In the genomic region with DNA sequence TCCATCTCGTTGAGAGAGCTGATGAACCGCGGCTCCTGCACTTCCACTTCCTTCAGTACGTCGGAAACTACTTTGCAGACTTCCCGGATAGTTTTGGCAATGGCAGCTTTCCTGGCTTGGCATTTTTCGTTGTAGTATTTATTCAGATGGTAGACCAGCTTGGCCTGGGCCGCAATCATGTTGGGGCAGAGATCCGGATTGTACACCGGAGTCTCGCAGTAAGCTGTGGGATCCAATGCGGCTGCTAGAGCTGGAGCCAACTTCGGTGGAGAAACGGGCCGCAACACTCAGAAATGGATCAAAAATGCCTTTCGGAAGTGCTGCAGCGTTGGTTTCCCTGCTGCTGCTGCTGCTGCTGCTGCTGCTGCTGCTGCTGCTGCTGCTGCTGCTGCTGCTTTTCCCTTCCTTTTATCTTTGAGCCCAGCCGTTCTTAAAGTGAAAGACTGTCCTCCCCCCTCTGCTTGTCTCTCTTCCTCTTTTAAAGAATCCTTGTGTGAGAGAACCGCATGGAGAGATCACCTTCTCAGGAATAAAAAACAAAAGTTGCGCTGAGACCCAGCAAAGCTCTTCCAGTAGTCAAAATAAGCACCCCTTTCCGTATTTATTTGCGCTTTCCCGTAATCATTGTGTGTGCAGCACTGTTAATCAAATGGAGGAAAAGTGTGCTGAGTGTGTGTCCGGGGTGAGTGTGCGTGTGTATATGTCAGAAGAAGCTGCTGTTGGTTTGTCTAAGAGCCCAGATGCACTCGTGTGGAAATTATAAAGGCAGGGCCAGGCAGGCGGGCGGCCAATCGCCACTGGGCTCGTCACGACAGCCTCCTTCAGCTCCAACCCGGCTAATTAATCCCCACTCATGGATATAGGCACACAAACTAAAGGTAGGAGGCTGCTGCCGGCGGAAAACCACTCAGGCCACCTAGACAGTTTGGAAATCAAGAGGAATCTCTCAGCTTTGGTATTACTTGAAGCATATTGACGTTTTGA, we compare ENCODE assay signal across 8 cellular contexts. TPM values are rescaled to one million over a fixed set of nuclear protein-coding genes. Genes with fewer than 3 reads are reported as not detected.
DNase-seq lines count a peak whose midpoint lies in the region; ATAC-seq and TF ChIP-seq lines count a peak whose summit lies in the region.

A gene (minus strand): TSS at position 730 of the 984 bp plus-strand sequence. CDS start 551 bp downstream, at position 179.

- DNase-seq in COR-L47 (lab: John Stamatoyannopoulos, UW) (peak; percentile 30), Kasumi-1 (lab: John Stamatoyannopoulos, UW) (peak; percentile 26 to 45), cardiac muscle cell (ENCODE audit: low read depth in 1 of 2, low spot score in 1 of 2) (peak; percentile 35 to 37), T1000 (lab: John Stamatoyannopoulos, UW) (no peak)
- DNase-seq in activated CD8-positive, alpha-beta T cell treated with anti-CD3 and anti-CD28 coated beads, Interleukin-2, amount 10 ng/mL, durations not matched to agents 7 days and 5 days = peak; percentile 33

- peak within 1 kb of the TSS; percentile 80 for H3K4me3 Mint-ChIP-seq in activated CD8-positive, alpha-beta T cell treated with anti-CD3 and anti-CD28 coated beads, Interleukin-2, amount 10 ng/mL, durations not matched to agents 7 days and 5 days

- H2AFZ ChIP-seq in parathyroid adenoma = no peak within 1 kb of the TSS

- no peaks in the 10 kb centered on the region for H3K36me3 ChIP-seq in cardiac muscle cell
- H3K36me3 ChIP-seq in parathyroid adenoma (ENCODE audit: control insufficient read depth, insufficient read depth, low read length) = no peaks in the 10 kb centered on the region

- H3K27ac ChIP-seq in cardiac muscle cell (no peak within 1 kb of the TSS), parathyroid adenoma (no peak within 1 kb of the TSS)

- peak within 1 kb of the TSS; percentile 57 for H3K27ac Mint-ChIP-seq in activated CD8-positive, alpha-beta T cell treated with anti-CD3 and anti-CD28 coated beads, Interleukin-2, amount 10 ng/mL, durations not matched to agents 7 days and 5 days

- peaks cover 12% of the 10 kb centered on the region for H3K36me3 Mint-ChIP-seq in activated CD8-positive, alpha-beta T cell treated with anti-CD3 and anti-CD28 coated beads, Interleukin-2, amount 10 ng/mL, durations not matched to agents 7 days and 5 days (ENCODE audit: low read depth)

- H3K27me3 Mint-ChIP-seq in activated CD8-positive, alpha-beta T cell treated with anti-CD3 and anti-CD28 coated beads, Interleukin-2, amount 10 ng/mL, durations not matched to agents 7 days and 5 days (ENCODE audit: low read depth) = peaks cover 65% of the 10 kb centered on the region

- H3K4me3 ChIP-seq in cardiac muscle cell = no peak within 1 kb of the TSS
- H3K4me3 ChIP-seq in parathyroid adenoma (ENCODE audit: low read depth, low read length) = peak within 1 kb of the TSS; percentile 8

- H3K4me2 ChIP-seq in parathyroid adenoma (ENCODE audit: low read length) = peak within 1 kb of the TSS; percentile 25

- POLR2A ChIA-PET in activated CD8-positive, alpha-beta T cell treated with anti-CD3 and anti-CD28 coated beads, Interleukin-2, amount 10 ng/mL, durations not matched to agents 7 days and 5 days (lab: Charles Lee) = no interaction called here

- no peaks in the 10 kb centered on the region for H3K9me3 Mint-ChIP-seq in activated CD8-positive, alpha-beta T cell treated with anti-CD3 and anti-CD28 coated beads, Interleukin-2, amount 10 ng/mL, durations not matched to agents 7 days and 5 days (ENCODE audit: insufficient read depth)

- H3K27me3 ChIP-seq in cardiac muscle cell (peaks cover 100% of the 10 kb centered on the region), parathyroid adenoma (ENCODE audit: control insufficient read depth, insufficient read depth, low read length) (no peaks in the 10 kb centered on the region)

- TF ChIP-seq CTCF in cardiac muscle cell (IDR thresholded peaks at IDR 0.05; ENCODE audit: low read depth, low read length) (no peak), parathyroid adenoma (IDR thresholded peaks at IDR 0.05) (no peak)

- no peaks in the 10 kb centered on the region for H3K4me1 ChIP-seq in cardiac muscle cell (ENCODE audit: low read depth)
- no peaks in the 10 kb centered on the region for H3K4me1 ChIP-seq in parathyroid adenoma

- CTCF ChIA-PET in activated CD8-positive, alpha-beta T cell treated with anti-CD3 and anti-CD28 coated beads, Interleukin-2, amount 10 ng/mL, durations not matched to agents 7 days and 5 days (lab: Charles Lee) = no interaction called here

- no peak within 1 kb of the TSS for H3K9ac ChIP-seq in parathyroid adenoma

- ATAC-seq in activated CD8-positive, alpha-beta T cell treated with anti-CD3 and anti-CD28 coated beads, Interleukin-2, amount 10 ng/mL, durations not matched to agents 7 days and 5 days = peak; percentile 48
- no peak for ATAC-seq in GM18861 (IDR thresholded peaks at IDR 0.05; ENCODE audit: unreplicated experiment)
- no peak for ATAC-seq in GM19023 (IDR thresholded peaks at IDR 0.05; ENCODE audit: unreplicated experiment)

- H3K9me3 ChIP-seq in cardiac muscle cell (ENCODE audit: low read depth) (no peaks in the 10 kb centered on the region), parathyroid adenoma (ENCODE audit: control insufficient read depth, low read length) (no peaks in the 10 kb centered on the region)

- H3K79me2 ChIP-seq in parathyroid adenoma = no peaks in the 10 kb centered on the region

- peaks cover 45% of the 10 kb centered on the region for H3K4me1 Mint-ChIP-seq in activated CD8-positive, alpha-beta T cell treated with anti-CD3 and anti-CD28 coated beads, Interleukin-2, amount 10 ng/mL, durations not matched to agents 7 days and 5 days (ENCODE audit: low read depth)

RNA-seq across cellular contexts. Expression of the gene that starts here (rescaled TPM):
- not detected for total RNA-seq in activated CD8-positive, alpha-beta T cell treated with anti-CD3 and anti-CD28 coated beads, Interleukin-2, amount 10 ng/mL, durations not matched to agents 7 days and 5 days
- 0.03 TPM in 1 of 2 replicates, not detected in the other for total RNA-seq in cardiac muscle cell
- 0.27 and 0.29 TPM in 2 replicates for polyA plus RNA-seq in cardiac muscle cell

Comparison
In these comparisons a context has a peak if more than half of its experiments do, and no peak if none do; other contexts are left out.
1. Peak in DNase-seq and ATAC-seq in activated CD8-positive, alpha-beta T cell treated with anti-CD3 and anti-CD28 coated beads, Interleukin-2, amount 10 ng/mL, durations not matched to agents 7 days and 5 days; RNA of the gene not detected or under 1 TPM.
2. Peak in DNase-seq in cardiac muscle cell; RNA of the gene not detected or under 1 TPM.